In the genomic region with DNA sequence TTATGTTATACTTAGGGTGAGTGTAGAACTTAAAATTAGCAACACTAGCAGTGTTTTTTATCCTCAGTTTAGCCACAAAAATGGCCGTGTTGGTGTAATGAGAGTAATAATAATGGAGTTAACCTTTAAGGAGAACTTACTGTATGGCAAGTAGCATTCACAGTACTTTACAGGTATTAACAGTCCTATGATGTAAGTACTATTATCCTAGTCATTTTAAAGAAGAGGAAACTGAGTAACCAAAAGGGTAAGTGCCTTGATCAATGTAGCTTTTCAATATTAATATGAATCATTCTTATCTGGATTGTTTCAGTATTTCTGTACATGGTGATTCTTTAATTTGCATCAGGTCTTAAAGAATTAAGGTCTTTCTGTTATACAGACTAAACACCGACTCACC, we compare ENCODE assay signal across 29 cellular contexts.
"Had no signal": no experiment of that assay in that cellular context is flagged by ENCODE, and none has a peak within 500 bp of the region (broad histone marks: within the 10 kb centered on the region; RNA-seq: fewer than 3 reads in every experiment).

No MANE protein-coding gene starts in this region.

- H3K36me3 Mint-ChIP-seq: natural killer cell; neural progenitor cell; stimulated activated memory B cell treated with anti-CD40 and anti-IgM and Interleukin-4, amounts not matched to agents 10 μg/mL and 1 μg/mL and 100 μg/mL, for 72 hours; type B pancreatic cell had no signal

- H3K9me3 ChIP-seq: ovary, psoas muscle, right lobe of liver, sigmoid colon, suprapubic skin, testis, tibial artery, transverse colon, upper lobe of right lung, uterus had no signal

- H3K36me3 ChIP-seq: neural progenitor cell, ovary, right lobe of liver, sigmoid colon, suprapubic skin, tibial artery, transverse colon, upper lobe of right lung, uterus had no signal

- H3K27me3 ChIP-seq: neural progenitor cell, ovary, right lobe of liver, sigmoid colon, testis, tibial artery, uterus had no signal

- H3K4me1 Mint-ChIP-seq: natural killer cell; nephron; neural progenitor cell; stimulated activated memory B cell treated with anti-CD40 and anti-IgM and Interleukin-4, amounts not matched to agents 10 μg/mL and 1 μg/mL and 100 μg/mL, for 72 hours; stimulated activated naive CD8-positive, alpha-beta T cell treated with anti-CD3 and anti-CD28 coated beads, Interleukin-15, amount 100 ng/mL, for 72 hours had no signal

- H3K27ac ChIP-seq: neural progenitor cell, ovary, parathyroid adenoma, psoas muscle, right lobe of liver, sigmoid colon, suprapubic skin, testis, tibial artery, transverse colon, upper lobe of right lung, uterus had no signal

- H3K4me3 ChIP-seq: neural progenitor cell, ovary, psoas muscle, right lobe of liver, sigmoid colon, suprapubic skin, testis, tibial artery, transverse colon, upper lobe of right lung, uterus had no signal

- DNase-seq: natural killer cell; occipital lobe; ovary; posterior cingulate gyrus; psoas muscle; right cardiac atrium; right lobe of liver; sigmoid colon; small intestine; stimulated activated CD4-positive, alpha-beta T cell treated with anti-CD3 and anti-CD28 coated beads, Interleukin-15, amount 100 ng/mL, for 24 hours; stimulated activated CD4-positive, alpha-beta T cell treated with anti-CD3 and anti-CD28 coated beads, Interleukin-2, amount 100 ng/mL, for 24 hours; stimulated activated CD4-positive, alpha-beta T cell treated with anti-CD3 and anti-CD28 coated beads, Interleukin-2, amount 100 ng/mL, for 48 hours; stimulated activated CD4-positive, alpha-beta T cell treated with anti-CD3 and anti-CD28 coated beads, Interleukin-4, amount 100 ng/mL, for 24 hours; stimulated activated naive CD4-positive, alpha-beta T cell; stimulated activated naive CD8-positive, alpha-beta T cell treated with anti-CD3 and anti-CD28 coated beads, Interleukin-15, amount 100 ng/mL, for 72 hours; stimulated activated naive CD8-positive, alpha-beta T cell treated with anti-CD3 and anti-CD28 coated beads, Interleukin-15, Interleukin-2, amounts not matched to agents 100 U/mL and 50 U/mL, for 24 hours; substantia nigra; testis; tibial artery; transverse colon; upper lobe of right lung; uterus had no signal

- H3K4me1 ChIP-seq: neural progenitor cell, parathyroid adenoma, psoas muscle, right lobe of liver, sigmoid colon, suprapubic skin, testis, tibial artery, transverse colon, upper lobe of right lung, uterus had no signal

- H3K9me3 Mint-ChIP-seq: natural killer cell; neural progenitor cell; stimulated activated memory B cell treated with anti-CD40 and anti-IgM and Interleukin-4, amounts not matched to agents 10 μg/mL and 1 μg/mL and 100 μg/mL, for 72 hours; stimulated activated naive CD8-positive, alpha-beta T cell treated with anti-CD3 and anti-CD28 coated beads, Interleukin-15, amount 100 ng/mL, for 72 hours had no signal

- H3K27me3 Mint-ChIP-seq: progenitor cell of endocrine pancreas had no signal

- H3K4me3 Mint-ChIP-seq: natural killer cell; nephron; neural progenitor cell; stimulated activated memory B cell treated with anti-CD40 and anti-IgM and Interleukin-4, amounts not matched to agents 10 μg/mL and 1 μg/mL and 100 μg/mL, for 72 hours; stimulated activated naive CD8-positive, alpha-beta T cell treated with anti-CD3 and anti-CD28 coated beads, Interleukin-15, amount 100 ng/mL, for 72 hours; type B pancreatic cell had no signal

- ATAC-seq: natural killer cell; psoas muscle; right cardiac atrium; right lobe of liver; stimulated activated memory B cell treated with anti-CD40 and anti-IgM and Interleukin-4, amounts not matched to agents 10 μg/mL and 1 μg/mL and 100 μg/mL, for 72 hours; stimulated activated naive CD8-positive, alpha-beta T cell treated with anti-CD3 and anti-CD28 coated beads, Interleukin-15, amount 100 ng/mL, for 72 hours; upper lobe of right lung had no signal

- H3K27ac Mint-ChIP-seq: natural killer cell; nephron; neural progenitor cell; progenitor cell of endocrine pancreas; stimulated activated memory B cell treated with anti-CD40 and anti-IgM and Interleukin-4, amounts not matched to agents 10 μg/mL and 1 μg/mL and 100 μg/mL, for 72 hours; type B pancreatic cell had no signal
